ENCODE assay signal across 8 cellular contexts in genomic region chr20:45833030-45833882, GRCh38. TPM values are rescaled to one million over a fixed set of nuclear protein-coding genes. Genes with fewer than 3 reads are reported as not detected.
A peak's percentile ranks its signal among the peaks of the same experiment; 100 is the strongest.
DNase-seq lines count a peak whose midpoint lies in the region; ATAC-seq and TF ChIP-seq lines count a peak whose summit lies in the region.

A gene with protein sequence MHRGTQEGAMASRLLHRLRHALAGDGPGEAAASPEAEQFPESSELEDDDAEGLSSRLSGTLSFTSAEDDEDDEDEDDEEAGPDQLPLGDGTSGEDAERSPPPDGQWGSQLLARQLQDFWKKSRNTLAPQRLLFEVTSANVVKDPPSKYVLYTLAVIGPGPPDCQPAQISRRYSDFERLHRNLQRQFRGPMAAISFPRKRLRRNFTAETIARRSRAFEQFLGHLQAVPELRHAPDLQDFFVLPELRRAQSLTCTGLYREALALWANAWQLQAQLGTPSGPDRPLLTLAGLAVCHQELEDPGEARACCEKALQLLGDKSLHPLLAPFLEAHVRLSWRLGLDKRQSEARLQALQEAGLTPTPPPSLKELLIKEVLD (plus strand): TSS chr20:45833799. CDS start chr20:45833920, 121 bp downstream.

- H3K9me3 ChIP-seq in OCI-LY1 (ENCODE audit: low read length) (no peaks in the 10 kb centered on the region), adrenal gland (replicated peaks in 1 of 3) (no peaks in the 10 kb centered on the region), neuron (ENCODE audit: low read length) (no peaks in the 10 kb centered on the region), aorta (ENCODE audit: control insufficient read depth, low read length) (no peaks in the 10 kb centered on the region)

- H3K4me1 ChIP-seq in OCI-LY1 (ENCODE audit: insufficient read depth, low read length, severe bottlenecking) (peaks cover 13% of the 10 kb centered on the region), adrenal gland (replicated peaks in 1 of 2) (peaks cover 31 to 36% of the 10 kb centered on the region in 2 donors), neuron (ENCODE audit: insufficient read depth, low read length) (peaks cover 12% of the 10 kb centered on the region), aorta (ENCODE audit: control insufficient read depth in 1 of 2, insufficient read depth in 2 of 2, low read length in 2 of 2) (peaks cover 0 to 1% of the 10 kb centered on the region in 2 donors)

- ATAC-seq in HG02798 (IDR thresholded peaks at IDR 0.05; ENCODE audit: poor library complexity, unreplicated experiment) (peak; percentile 33), aorta (ENCODE audit: low FRiP score) (peak; percentile 92)

- H3K4me3 Mint-ChIP-seq in glutamatergic neuron (ENCODE audit: unreplicated experiment), result peak within 1 kb of the TSS; percentile 82

- TF ChIP-seq POLR2A in adrenal gland (IDR thresholded peaks at IDR 0.05), result peak; percentile 56 to 82

- H3K27me3 Mint-ChIP-seq in glutamatergic neuron (ENCODE audit: unreplicated experiment), result no peaks in the 10 kb centered on the region

- H3K27ac ChIP-seq in OCI-LY1 (ENCODE audit: low read depth, low read length, poor library complexity, severe bottlenecking) (no peak within 1 kb of the TSS), adrenal gland (peak within 1 kb of the TSS; percentile 93 to 96 (median 95)), aorta (ENCODE audit: low read depth in 1 of 2, low read length in 2 of 2) (peak within 1 kb of the TSS; percentile 71 to 92)

- intact Hi-C loops in adrenal gland (cut with DNase I) (no loop called here), aorta (cut with DNase I) (loop anchor here in 1 of 2 donors (10.0 kb wide), 2 partner anchors 52 to 1648 kb away; partner anchors contain the start of genes JPH2, SPATA25 and ZSWIM1)

- in situ Hi-C loops in Caki2 (cut with HindIII; ENCODE audit: low pct_unique_long_range_greater_than_20kb, low sequenced_read_pairs), result no loop called here

- no peaks in the 10 kb centered on the region for H3F3A ChIP-seq in OCI-LY1 (ENCODE audit: insufficient read depth, low read length)

- no peaks in the 10 kb centered on the region for H3K36me3 Mint-ChIP-seq in glutamatergic neuron (ENCODE audit: unreplicated experiment)

- H3K36me3 ChIP-seq in OCI-LY1 (ENCODE audit: insufficient read depth, low read length) (no peaks in the 10 kb centered on the region), adrenal gland (replicated peaks in 1 of 2) (peaks cover 0 to 3% of the 10 kb centered on the region in 2 donors), neuron (ENCODE audit: insufficient read depth, low read length) (peaks cover 6% of the 10 kb centered on the region), aorta (ENCODE audit: control insufficient read depth in 1 of 2, insufficient read depth in 2 of 2, low read length in 1 of 2) (no peaks in the 10 kb centered on the region)

- H3K27me3 ChIP-seq in OCI-LY1 (ENCODE audit: insufficient read depth, low read length), result peaks cover 9% of the 10 kb centered on the region; the same call in 1 of the 2 replicates
- no peaks in the 10 kb centered on the region for H3K27me3 ChIP-seq in adrenal gland
- no peaks in the 10 kb centered on the region for H3K27me3 ChIP-seq in neuron (ENCODE audit: insufficient read depth, low read length)
- H3K27me3 ChIP-seq in aorta (ENCODE audit: control insufficient read depth in 1 of 2, insufficient read depth in 2 of 2, low read length in 1 of 2), result no peaks in the 10 kb centered on the region

- DNase-seq in Caki2 (ENCODE audit: low read depth) (peak; percentile 88), adrenal gland (peak; percentile 84 to 94 (median 93)), glutamatergic neuron (peak; percentile 79), aorta (peak; percentile 91 to 94), NCI-H1092 treated with DMSO at 0.1 percent for 48 hours (lab: John Stamatoyannopoulos, UW) (no peak)

- no peaks in the 10 kb centered on the region for H3K4me1 Mint-ChIP-seq in glutamatergic neuron (ENCODE audit: low read depth, unreplicated experiment)

- H4K20me1 ChIP-seq in OCI-LY1 (ENCODE audit: insufficient read depth, low read length), result no peaks in the 10 kb centered on the region

- H2AFZ ChIP-seq in OCI-LY1 (ENCODE audit: low read length) (no peak within 1 kb of the TSS), neuron (ENCODE audit: low read depth, low read length) (peak within 1 kb of the TSS; percentile 83)

- H3K4me2 ChIP-seq in OCI-LY1 (ENCODE audit: low read length), result peak within 1 kb of the TSS; percentile 79

- H3K9me2 ChIP-seq in OCI-LY1 (ENCODE audit: low read depth, low read length), result no peaks in the 10 kb centered on the region

- no peaks in the 10 kb centered on the region for H3K79me2 ChIP-seq in OCI-LY1 (ENCODE audit: insufficient read depth, low read length)

- peak within 1 kb of the TSS; percentile 63 for H3K4me3 ChIP-seq in OCI-LY1 (ENCODE audit: low read depth, low read length, poor library complexity, severe bottlenecking)
- H3K4me3 ChIP-seq in adrenal gland, result peak within 1 kb of the TSS in 3 of 4 donors; percentile 48 to 79 (median 53)
- peak within 1 kb of the TSS; percentile 74 for H3K4me3 ChIP-seq in neuron (ENCODE audit: low read length)
- peak within 1 kb of the TSS; percentile 62 to 75 for H3K4me3 ChIP-seq in aorta (ENCODE audit: low read length in 2 of 2)

- H3K9me3 Mint-ChIP-seq in glutamatergic neuron (ENCODE audit: unreplicated experiment), result no peaks in the 10 kb centered on the region

- TF ChIP-seq CTCF in OCI-LY1 (IDR thresholded peaks at IDR 0.05; ENCODE audit: low read length) (no peak), adrenal gland (IDR thresholded peaks at IDR 0.05) (no peak), glutamatergic neuron (IDR thresholded peaks at IDR 0.05; ENCODE audit: partially characterized antibody, unreplicated experiment) (no peak)

- WGBS in adrenal gland, 4 donors, result 3 to 6% (median 4%) methylated on average over 14 to 35 of the region's 35 CpGs
- WGBS in aorta, 2 donors, result 3 to 4% methylated on average over 32 to 35 of the region's 35 CpGs

- H3K9ac ChIP-seq in OCI-LY1 (ENCODE audit: low read length), result peak within 1 kb of the TSS; percentile 47; the same call in 1 of the 2 replicates

- H3K27ac Mint-ChIP-seq in glutamatergic neuron (ENCODE audit: unreplicated experiment), result peak within 1 kb of the TSS; percentile 70

RNA-seq across cellular contexts. Expression of the gene that starts here (rescaled TPM):
- total RNA-seq in Caki2 (2014; rRNA removed; shearing (Covaris generic); ENCODE audit: low replicate concordance), result 72.8 and 87.6 TPM in 2 replicates
- 100 to 1,000 TPM in 3 of 8 donors, 10 to 100 TPM in 5; 61.6 to 183 (median 97.8) TPM for total RNA-seq in adrenal gland
- polyA plus RNA-seq in adrenal gland, result 10 to 100 TPM; 35.1 to 66.3 (median 43.9) TPM
- 10.2 TPM for total RNA-seq in glutamatergic neuron (ENCODE audit: unreplicated experiment)
- total RNA-seq in aorta, result 10 to 100 TPM; 36.2 to 57.7 TPM
- polyA plus RNA-seq in aorta, result 100 to 1,000 TPM in 1 of 2 donors, 10 to 100 TPM in 1; 14.9 to 117 TPM
